Comparison of ENCODE assay signal across 8 cellular contexts in the genomic region with DNA sequence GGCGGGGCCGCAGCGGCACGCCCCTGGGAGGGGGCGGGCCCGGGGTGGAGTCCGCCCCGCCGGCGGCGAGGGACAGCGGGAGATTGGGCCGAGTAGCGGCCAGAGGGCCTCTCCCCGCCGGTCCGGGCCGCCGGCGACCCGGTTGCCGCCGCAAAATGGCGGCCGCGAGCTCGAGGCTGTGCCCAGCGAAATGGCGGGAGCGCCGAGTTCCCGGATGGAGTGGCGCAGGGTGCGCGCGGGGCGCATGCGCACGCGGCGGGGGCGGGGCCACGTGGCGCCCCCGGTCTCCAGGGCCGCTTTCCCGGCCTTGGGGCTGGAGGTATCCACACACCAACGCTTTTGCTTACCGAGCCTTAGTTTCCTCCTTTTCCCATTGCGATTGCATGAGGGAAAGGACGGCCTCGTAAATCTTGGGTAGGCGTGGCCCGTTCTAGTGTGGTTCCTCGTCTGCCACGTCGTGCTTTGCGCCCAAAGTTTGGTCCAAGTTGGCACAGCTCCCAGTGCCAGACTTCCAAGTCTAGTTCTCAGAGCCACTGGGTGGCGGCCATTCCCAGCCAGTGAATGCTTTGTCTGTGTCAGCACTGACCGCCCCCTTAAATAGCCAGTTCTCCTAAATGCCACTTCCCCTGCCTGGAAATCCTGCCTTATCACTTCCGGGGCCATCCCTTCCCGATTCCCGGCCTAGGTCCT. TPM values are rescaled to one million over a fixed set of nuclear protein-coding genes. Genes with fewer than 3 reads are reported as not detected.
DNase-seq lines count a peak whose midpoint lies in the region; ATAC-seq lines count a peak whose summit lies in the region.

No MANE protein-coding gene starts in this region.

- H3K4me3 ChIP-seq in ACC112 (ENCODE audit: low read depth, low read length) = peak overlapping the region; percentile 93

- no peaks in the 10 kb centered on the region for H3K27me3 ChIP-seq in ACC112 (ENCODE audit: insufficient read depth, low read length)

- H3K4me1 ChIP-seq in ACC112 (ENCODE audit: control insufficient read depth, insufficient read depth, low read length, unreplicated experiment) = peaks cover 51% of the 10 kb centered on the region

- peaks cover 29% of the 10 kb centered on the region; the same call in 1 of the 2 replicates for H3K36me3 ChIP-seq in ACC112 (ENCODE audit: insufficient read depth, low read length)

- no peak overlapping the region for H2AFZ ChIP-seq in ACC112 (ENCODE audit: low read length, unreplicated experiment)

- DNase-seq in NCI-H2196 (lab: John Stamatoyannopoulos, UW; ENCODE audit: unreplicated experiment) (peak; percentile 90), left colon (peak; percentile 87 to 89)
- peak; percentile 81 for DNase-seq in activated CD4-positive, alpha-beta T cell treated with anti-CD3 and anti-CD28 coated beads for 1 hour
- DNase-seq in stimulated activated CD4-positive, alpha-beta T cell treated with anti-CD3 and anti-CD28 coated beads, Interleukin-1b, Interleukin-23, amount 100 ng/mL, for 4 hours (ENCODE audit: low read depth in 2 of 2) = peak; percentile 79 to 83

- peak overlapping the region; percentile 98 for H3K27ac ChIP-seq in ACC112 (ENCODE audit: low read depth, low read length)
- H3K27ac ChIP-seq in cingulate gyrus (ENCODE audit: low read depth, low read length) = peak overlapping the region; percentile 97

- peaks cover 49% of the 10 kb centered on the region for H3K79me2 ChIP-seq in ACC112 (ENCODE audit: control insufficient read depth, insufficient read depth, low read length, unreplicated experiment)

- peak; percentile 13 for ATAC-seq in GM18858 (IDR thresholded peaks at IDR 0.05; ENCODE audit: unreplicated experiment)
- peak; percentile 3 for ATAC-seq in HG03060 (IDR thresholded peaks at IDR 0.05; ENCODE audit: low read depth, unreplicated experiment)
- ATAC-seq in left colon = peak; percentile 26

- intact Hi-C loops in left colon (cut with DNase I, micrococcal nuclease) = no loop called here

RNA-seq across cellular contexts. Expression of a gene that starts 0.5 kb away (rescaled TPM):
- total RNA-seq in left colon = 100 to 1,000 TPM; 220 to 267 TPM

RNA-seq across cellular contexts. Expression of a gene that starts 5.7 kb away (rescaled TPM):
- total RNA-seq in left colon = 10 to 100 TPM; 43.7 to 48.9 TPM

RNA-seq across cellular contexts. Expression of a gene that starts 16.1 kb away (rescaled TPM):
- total RNA-seq in left colon = 10 to 100 TPM; 83.8 to 85.4 TPM

RNA-seq across cellular contexts. Expression of a gene that starts 21.2 kb away (rescaled TPM):
- total RNA-seq in left colon = 100 to 1,000 TPM; 202 to 276 TPM

RNA-seq across cellular contexts. Expression of a gene that starts 28.1 kb away (rescaled TPM):
- total RNA-seq in left colon = 100 to 1,000 TPM; 341 to 530 TPM

Comparison
In these comparisons a context has a peak if more than half of its experiments do, and no peak if none do; other contexts are left out.
1. Peak in every context shown above with its lines: DNase-seq, ATAC-seq, H3K4me3 ChIP-seq and H3K27ac ChIP-seq.